Comparison of ENCODE assay signal across 11 cellular contexts in the genomic region with DNA sequence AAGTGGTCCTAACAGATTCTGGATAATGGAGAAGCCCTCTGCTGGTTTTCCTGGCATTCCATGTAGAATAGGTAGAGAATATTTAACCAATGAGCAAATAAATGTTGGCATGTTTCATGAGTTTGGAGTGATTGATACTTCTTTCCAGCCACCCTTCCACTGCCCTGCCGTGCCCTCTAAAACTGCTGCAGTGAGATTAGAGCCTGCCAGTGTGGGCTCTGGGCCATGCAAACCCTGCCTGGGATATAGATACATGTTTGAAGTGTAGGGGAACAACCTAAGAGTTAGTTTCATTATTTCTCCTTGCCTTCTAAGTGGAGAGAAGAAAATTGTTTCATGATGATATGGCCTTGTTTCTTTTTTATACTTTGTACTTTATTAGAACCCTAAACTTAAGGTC. TPM values are rescaled to one million over a fixed set of nuclear protein-coding genes. Genes with fewer than 3 reads are reported as not detected.
DNase-seq lines count a peak whose midpoint lies in the region.
"Had no signal": no experiment of that assay in that cellular context is flagged by ENCODE, and none has a peak within 500 bp of the region (broad histone marks: within the 10 kb centered on the region; RNA-seq: fewer than 3 reads in every experiment).

No MANE protein-coding gene starts in this region.

- H3K9me3 ChIP-seq in mesenchymal stem cell (ENCODE audit: control insufficient read depth, low read length) = no peaks in the 10 kb centered on the region
- H3K9me3 ChIP-seq: SK-N-SH had no signal

- H3K36me3 Mint-ChIP-seq in dendritic cell treated with granulocyte-macrophage colony-stimulating factor and Interleukin-4, amounts not matched to agents 40 ng/mL and 50 ng/mL, for 4 days (ENCODE audit: low read depth) = peaks cover 45% of the 10 kb centered on the region

- no peak overlapping the region for H2BK120ac ChIP-seq in mesenchymal stem cell (ENCODE audit: low read depth, low read length)

- H3K9ac ChIP-seq in mesenchymal stem cell (ENCODE audit: low read length) = peak overlapping the region; percentile 9
- H3K9ac ChIP-seq: SK-N-SH had no signal

- H3K4me3 ChIP-seq in mesenchymal stem cell (ENCODE audit: insufficient read depth in 1 of 2, low read depth in 1 of 2, low read length in 2 of 2) = no peak overlapping the region

- H3K27ac ChIP-seq in mesenchymal stem cell (ENCODE audit: low read length, poor library complexity, severe bottlenecking) = no peak overlapping the region

- H3K23ac ChIP-seq in mesenchymal stem cell (ENCODE audit: low read length in 2 of 2) = no peak overlapping the region

- peaks cover 37 to 46% of the 10 kb centered on the region in 2 experiments for H3K36me3 ChIP-seq in mesenchymal stem cell (ENCODE audit: control insufficient read depth in 1 of 2, insufficient read depth in 2 of 2, low read depth in 1 of 2, low read length in 2 of 2)

- no peak overlapping the region for H2BK15ac ChIP-seq in mesenchymal stem cell (ENCODE audit: low read depth, poor library complexity, severe bottlenecking)

- no peak overlapping the region for H2AK5ac ChIP-seq in mesenchymal stem cell (ENCODE audit: low read length, severe bottlenecking)

- no peak overlapping the region for H2AFZ ChIP-seq in mesenchymal stem cell (ENCODE audit: low read depth, low read length)

- H4K8ac ChIP-seq in mesenchymal stem cell (ENCODE audit: low read length) = no peak overlapping the region

- H3K27me3 Mint-ChIP-seq in dendritic cell treated with granulocyte-macrophage colony-stimulating factor and Interleukin-4, amounts not matched to agents 40 ng/mL and 50 ng/mL, for 4 days = peaks cover 2% of the 10 kb centered on the region
- H3K27me3 Mint-ChIP-seq: stimulated activated naive CD8-positive, alpha-beta T cell treated with anti-CD3 and anti-CD28 coated beads, Interleukin-15, Interleukin-2, amounts not matched to agents 100 ng/mL and 50 ng/mL, for 24 hours had no signal

- intact Hi-C loops in dendritic cell treated with granulocyte-macrophage colony-stimulating factor and Interleukin-4, amounts not matched to agents 40 ng/mL and 50 ng/mL, for 4 days (cut with micrococcal nuclease) = loop anchor here (5.0 kb wide), 2 partner anchors 141 to 276 kb away; a partner anchor contains a TSS

- H3K4me1 Mint-ChIP-seq in dendritic cell treated with granulocyte-macrophage colony-stimulating factor and Interleukin-4, amounts not matched to agents 40 ng/mL and 50 ng/mL, for 4 days (ENCODE audit: low read depth) = peaks cover 56% of the 10 kb centered on the region

- 91% methylated on average over 1 of the region's 1 CpG for WGBS in mesenchymal stem cell

- peak overlapping the region; percentile 68 for H3K27ac Mint-ChIP-seq in dendritic cell treated with granulocyte-macrophage colony-stimulating factor and Interleukin-4, amounts not matched to agents 40 ng/mL and 50 ng/mL, for 4 days
- H3K27ac Mint-ChIP-seq: activated T-cell treated with anti-CD3 and anti-CD28 coated beads, Interleukin-2, amount 50 U/mL, for 72 hours; memory B cell; stimulated activated naive CD8-positive, alpha-beta T cell treated with anti-CD3 and anti-CD28 coated beads, Interleukin-15, Interleukin-2, amounts not matched to agents 100 ng/mL and 50 ng/mL, for 24 hours had no signal

- peaks cover 18 to 19% of the 10 kb centered on the region in 2 experiments for H3K27me3 ChIP-seq in mesenchymal stem cell (ENCODE audit: control insufficient read depth in 1 of 2, insufficient read depth in 1 of 2, low read length in 2 of 2)

- H2BK12ac ChIP-seq in mesenchymal stem cell (ENCODE audit: low read length in 2 of 2) = no peak overlapping the region

- no peak overlapping the region for H4K91ac ChIP-seq in mesenchymal stem cell (ENCODE audit: low read length)

- no peak overlapping the region for H3K4me2 ChIP-seq in mesenchymal stem cell (ENCODE audit: low read length, poor library complexity, severe bottlenecking)
- H3K4me2 ChIP-seq: SK-N-SH had no signal

- H3K4me3 Mint-ChIP-seq in dendritic cell treated with granulocyte-macrophage colony-stimulating factor and Interleukin-4, amounts not matched to agents 40 ng/mL and 50 ng/mL, for 4 days = no peak overlapping the region
- H3K4me3 Mint-ChIP-seq: activated T-cell treated with anti-CD3 and anti-CD28 coated beads, Interleukin-2, amount 50 U/mL, for 72 hours; memory B cell; stimulated activated naive CD8-positive, alpha-beta T cell treated with anti-CD3 and anti-CD28 coated beads, Interleukin-15, Interleukin-2, amounts not matched to agents 100 ng/mL and 50 ng/mL, for 24 hours had no signal

- H2BK5ac ChIP-seq in mesenchymal stem cell (ENCODE audit: low read depth, low read length, poor library complexity, severe bottlenecking) = no peak overlapping the region

- no peak overlapping the region for H3K4ac ChIP-seq in mesenchymal stem cell (ENCODE audit: low read depth in 1 of 2, low read length in 2 of 2)

- H3K4me1 ChIP-seq in mesenchymal stem cell (ENCODE audit: control insufficient read depth, insufficient read depth, low read depth, low read length) = peaks cover 5% of the 10 kb centered on the region

- peaks cover 25% of the 10 kb centered on the region for H3K79me1 ChIP-seq in mesenchymal stem cell (replicated peaks; ENCODE audit: low read length, poor library complexity, severe bottlenecking)

- DNase-seq in mesenchymal stem cell (no peak), A172 (ENCODE audit: low spot score) (no peak), iPS-NIHi7 (ENCODE audit: extremely low spot score) (no peak)
- DNase-seq: activated CD4-positive, CD25-positive, alpha-beta regulatory T cell; activated T-cell treated with anti-CD3 and anti-CD28 coated beads, Interleukin-2, amount 50 U/mL, for 72 hours; NCI-H2029 treated with DMSO at 0.1 percent for 48 hours; NK-92 treated with Interleukin-12 subunit alpha and Interleukin-12 subunit beta, amount 100 ng/mL, for 24 hours; SK-N-SH had no signal

- no peak overlapping the region for H3K14ac ChIP-seq in mesenchymal stem cell (ENCODE audit: low read length in 2 of 2)

- H3K9me3 Mint-ChIP-seq in dendritic cell treated with granulocyte-macrophage colony-stimulating factor and Interleukin-4, amounts not matched to agents 40 ng/mL and 50 ng/mL, for 4 days = no peaks in the 10 kb centered on the region
- H3K9me3 Mint-ChIP-seq: activated T-cell treated with anti-CD3 and anti-CD28 coated beads, Interleukin-2, amount 50 U/mL, for 72 hours; memory B cell; stimulated activated naive CD8-positive, alpha-beta T cell treated with anti-CD3 and anti-CD28 coated beads, Interleukin-15, Interleukin-2, amounts not matched to agents 100 ng/mL and 50 ng/mL, for 24 hours had no signal

- H3K18ac ChIP-seq in mesenchymal stem cell (ENCODE audit: low read depth in 1 of 2, low read length in 2 of 2) = no peak overlapping the region

RNA-seq across cellular contexts. Expression of a gene that starts 10.4 kb away (rescaled TPM):
- polyA plus RNA-seq in mesenchymal stem cell (2013, experiment 1 of 2) = 51.6 TPM
- polyA plus RNA-seq in mesenchymal stem cell (2013, experiment 2 of 2) = 50.8 TPM
- 56.2 and 59.8 TPM in 2 replicates for total RNA-seq in A172 (2014; rRNA removed; shearing (Covaris generic))

RNA-seq across cellular contexts. Expression of a gene that starts 19.6 kb away (rescaled TPM):
- polyA plus RNA-seq in mesenchymal stem cell (2013, experiment 1 of 2) = not detected
- 0.01 TPM for polyA plus RNA-seq in mesenchymal stem cell (2013, experiment 2 of 2)
- total RNA-seq in A172 (2014; rRNA removed; shearing (Covaris generic)) = not detected in 2 replicates

RNA-seq across cellular contexts. Expression of a gene that starts 45.8 kb away (rescaled TPM):
- 0.01 TPM for polyA plus RNA-seq in mesenchymal stem cell (2013, experiment 1 of 2)
- under 0.01 TPM for polyA plus RNA-seq in mesenchymal stem cell (2013, experiment 2 of 2)
- total RNA-seq in A172 (2014; rRNA removed; shearing (Covaris generic)) = not detected in 2 replicates
- polyA plus RNA-seq: SK-N-SH had no signal

RNA-seq across cellular contexts. Expression of a gene that starts 46.0 kb away (rescaled TPM):
- polyA plus RNA-seq in mesenchymal stem cell (2013, experiment 1 of 2) = not detected
- not detected for polyA plus RNA-seq in mesenchymal stem cell (2013, experiment 2 of 2)
- not detected in 2 replicates for total RNA-seq in A172 (2014; rRNA removed; shearing (Covaris generic))
- polyA plus RNA-seq: SK-N-SH had no signal

RNA-seq across cellular contexts. Expression of a gene that starts 60.0 kb away (rescaled TPM):
- polyA plus RNA-seq in mesenchymal stem cell (2013, experiment 1 of 2) = 93.5 TPM
- polyA plus RNA-seq in mesenchymal stem cell (2013, experiment 2 of 2) = 91.9 TPM
- total RNA-seq in A172 (2014; rRNA removed; shearing (Covaris generic)) = 110 and 119 TPM in 2 replicates
